In genomic region chr4:177528620-177529019, GRCh38 we compare ENCODE assay signal across 32 cellular contexts.
"Had no signal": no experiment of that assay in that cellular context is flagged by ENCODE, and none has a peak within 500 bp of the region (broad histone marks: within the 10 kb centered on the region; RNA-seq: fewer than 3 reads in every experiment).

No MANE protein-coding gene starts in this region.

- H3K4me1 ChIP-seq: body of pancreas, breast epithelium, SJCRH30 had no signal

- H3K27ac Mint-ChIP-seq: activated CD4-positive, alpha-beta T cell treated with anti-CD3 and anti-CD28 coated beads for 36 hours; activated CD4-positive, alpha-beta T cell treated with anti-CD3 and anti-CD28 coated beads, Interleukin-2, amount 10 ng/mL, durations not matched to agents 7 days and 5 days; activated CD8-positive, alpha-beta T cell treated with anti-CD3 and anti-CD28 coated beads, Interleukin-2, amount 10 ng/mL, durations not matched to agents 7 days and 5 days; activated naive CD4-positive, alpha-beta T cell treated with anti-CD3 and anti-CD28 coated beads, Interleukin-2, amount 50 U/mL, for 24 hours; activated naive CD8-positive, alpha-beta T cell treated with anti-CD3 and anti-CD28 coated beads, Interleukin-2, amount 10 ng/mL, durations not matched to agents 7 days and 5 days; activated T-cell treated with anti-CD3 and anti-CD28 coated beads, Interleukin-2, amount 50 U/mL, for 24 hours; activated T-helper 2 cell treated with anti-CD3 and anti-CD28 coated beads, Interferon-gamma antibody, Interleukin-2, Interleukin-4, amounts not matched to agents 10 μg/mL and 5 μg/mL and 100 μg/mL, durations not matched to agents 14 hours and 24 hours and 36 hours; WTC11 had no signal

- FAIRE-seq: astrocyte had no signal

- H3K9me3 Mint-ChIP-seq: activated CD4-positive, alpha-beta T cell treated with anti-CD3 and anti-CD28 coated beads, Interleukin-2, amount 10 ng/mL, durations not matched to agents 7 days and 5 days; activated naive CD4-positive, alpha-beta T cell treated with anti-CD3 and anti-CD28 coated beads, Interleukin-2, amount 50 U/mL, for 24 hours; activated naive CD8-positive, alpha-beta T cell treated with anti-CD3 and anti-CD28 coated beads, Interleukin-2, amount 10 ng/mL, durations not matched to agents 7 days and 5 days; activated T-cell treated with anti-CD3 and anti-CD28 coated beads, Interleukin-2, amount 50 U/mL, for 24 hours; activated T-helper 2 cell treated with anti-CD3 and anti-CD28 coated beads, Interferon-gamma antibody, Interleukin-2, Interleukin-4, amounts not matched to agents 10 μg/mL and 5 μg/mL and 100 μg/mL, durations not matched to agents 14 hours and 24 hours and 36 hours had no signal

- H3K27ac ChIP-seq: body of pancreas, breast epithelium, SJCRH30, SK-N-MC had no signal

- H3K36me3 Mint-ChIP-seq: activated naive CD4-positive, alpha-beta T cell treated with anti-CD3 and anti-CD28 coated beads, Interleukin-2, amount 50 U/mL, for 24 hours; activated naive CD8-positive, alpha-beta T cell treated with anti-CD3 and anti-CD28 coated beads, Interleukin-2, amount 10 ng/mL, durations not matched to agents 7 days and 5 days had no signal

- H3K4me3 ChIP-seq: body of pancreas, breast epithelium, MG63, SJCRH30, SK-N-MC had no signal

- H3K4me3 Mint-ChIP-seq: activated CD4-positive, alpha-beta T cell treated with anti-CD3 and anti-CD28 coated beads for 36 hours; activated CD4-positive, alpha-beta T cell treated with anti-CD3 and anti-CD28 coated beads, Interleukin-2, amount 10 ng/mL, durations not matched to agents 7 days and 5 days; activated CD8-positive, alpha-beta T cell treated with anti-CD3 and anti-CD28 coated beads, Interleukin-2, amount 10 ng/mL, durations not matched to agents 7 days and 5 days; activated naive CD4-positive, alpha-beta T cell treated with anti-CD3 and anti-CD28 coated beads, Interleukin-2, amount 50 U/mL, for 24 hours; activated naive CD8-positive, alpha-beta T cell treated with anti-CD3 and anti-CD28 coated beads, Interleukin-2, amount 10 ng/mL, durations not matched to agents 7 days and 5 days; activated T-cell treated with anti-CD3 and anti-CD28 coated beads, Interleukin-2, amount 50 U/mL, for 24 hours; WTC11 had no signal

- H3K27me3 Mint-ChIP-seq: activated CD4-positive, alpha-beta T cell treated with anti-CD3 and anti-CD28 coated beads for 36 hours; activated CD4-positive, alpha-beta T cell treated with anti-CD3 and anti-CD28 coated beads, Interleukin-2, amount 10 ng/mL, durations not matched to agents 7 days and 5 days; activated naive CD4-positive, alpha-beta T cell treated with anti-CD3 and anti-CD28 coated beads, Interleukin-2, amount 50 U/mL, for 24 hours; activated naive CD8-positive, alpha-beta T cell treated with anti-CD3 and anti-CD28 coated beads, Interleukin-2, amount 10 ng/mL, durations not matched to agents 7 days and 5 days; activated T-cell treated with anti-CD3 and anti-CD28 coated beads, Interleukin-2, amount 50 U/mL, for 24 hours had no signal

- H3K9me3 ChIP-seq: body of pancreas, breast epithelium, MG63, SJCRH30 had no signal

- DNase-seq: activated CD4-positive, alpha-beta T cell treated with anti-CD3 and anti-CD28 coated beads for 36 hours; activated CD4-positive, alpha-beta T cell treated with anti-CD3 and anti-CD28 coated beads, Interleukin-2, amount 10 ng/mL, durations not matched to agents 7 days and 5 days; activated CD4-positive, alpha-beta T cell treated with anti-CD3 and anti-CD28 coated beads, Interleukin-2, amount 50 U/mL, for 48 hours; activated CD8-positive, alpha-beta T cell treated with anti-CD3 and anti-CD28 coated beads, Interleukin-2, amount 10 ng/mL, durations not matched to agents 7 days and 5 days; activated gamma-delta T cell; activated naive CD4-positive, alpha-beta T cell treated with Interleukin-2 at 50 U/mL for 16 hours; activated naive CD8-positive, alpha-beta T cell treated with anti-CD3 and anti-CD28 coated beads, Interleukin-2, amount 10 ng/mL, durations not matched to agents 7 days and 5 days; activated T-cell treated with anti-CD3 and anti-CD28 coated beads, Interleukin-2, amount 50 U/mL, for 24 hours; amygdala; body of pancreas; Kasumi-1; KG1; MG63; NCI-H1092; NCI-H1436 treated with DMSO at 0.1 percent for 48 hours; NCI-H1694 treated with DMSO at 0.1 percent for 48 hours; NCI-H2029; NCI-H345; NCI-H524 treated with DMSO at 0.1 percent for 48 hours; NCI-H748 treated with DMSO at 0.1 percent for 48 hours; NK-92 treated with Interleukin-12 subunit alpha and Interleukin-12 subunit beta, amount 100 ng/mL, for 24 hours; SHP77; SJCRH30; T1000 had no signal

- ATAC-seq: activated CD4-positive, alpha-beta T cell treated with anti-CD3 and anti-CD28 coated beads for 36 hours; activated CD4-positive, CD25-positive, alpha-beta regulatory T cell treated with anti-CD3 and anti-CD28 coated beads, Interleukin-2, amount 50 U/mL, for 24 hours; activated CD8-positive, alpha-beta T cell treated with anti-CD3 and anti-CD28 coated beads, Interleukin-2, amount 10 ng/mL, durations not matched to agents 7 days and 5 days; body of pancreas; Panc1; WTC11 had no signal

- H3K36me3 ChIP-seq: breast epithelium, MG63, SJCRH30 had no signal

- H3K4me1 Mint-ChIP-seq: activated CD4-positive, alpha-beta T cell treated with anti-CD3 and anti-CD28 coated beads for 36 hours; activated CD4-positive, alpha-beta T cell treated with anti-CD3 and anti-CD28 coated beads, Interleukin-2, amount 10 ng/mL, durations not matched to agents 7 days and 5 days; activated naive CD4-positive, alpha-beta T cell treated with anti-CD3 and anti-CD28 coated beads, Interleukin-2, amount 50 U/mL, for 24 hours; activated naive CD8-positive, alpha-beta T cell treated with anti-CD3 and anti-CD28 coated beads, Interleukin-2, amount 10 ng/mL, durations not matched to agents 7 days and 5 days had no signal

- H3K27me3 ChIP-seq: body of pancreas, breast epithelium, MG63, SJCRH30 had no signal
